ENCODE assay signal across 12 cellular contexts in the genomic region with DNA sequence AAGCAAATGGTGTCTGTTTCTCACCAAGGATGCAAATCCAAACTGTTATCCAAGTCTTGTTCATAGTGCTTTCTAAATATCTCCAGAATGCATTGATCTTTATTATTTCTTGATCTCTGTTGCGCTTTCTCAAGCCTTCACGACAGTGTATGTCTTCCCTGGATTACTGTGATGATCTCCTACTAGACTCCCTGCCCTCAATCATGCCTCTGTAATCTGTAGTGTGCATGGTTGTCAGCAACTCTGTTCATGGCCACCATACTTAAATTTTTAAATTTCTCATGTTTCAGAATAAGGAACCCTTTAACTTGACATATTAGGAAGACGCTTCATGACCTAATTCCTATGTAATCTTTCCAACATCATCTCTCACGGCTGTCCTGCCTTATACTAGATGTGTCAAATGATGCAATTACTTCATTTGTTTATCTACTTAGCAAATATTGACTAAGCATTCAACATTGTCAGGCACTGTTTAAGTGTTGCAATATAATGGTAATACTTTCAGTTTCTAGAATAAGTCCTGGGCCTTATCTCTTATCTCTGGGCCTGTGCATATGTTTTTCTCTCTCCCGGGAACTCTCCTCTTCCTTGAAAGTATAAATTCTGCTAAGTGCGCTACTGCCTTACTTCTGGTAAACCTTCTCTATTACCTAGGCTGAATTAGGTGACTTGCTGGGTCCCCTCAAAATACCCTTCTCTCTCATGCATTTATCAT. TPM values are rescaled to one million over a fixed set of nuclear protein-coding genes. Genes with fewer than 3 reads are reported as not detected.
DNase-seq lines count a peak whose midpoint lies in the region; ATAC-seq and TF ChIP-seq lines count a peak whose summit lies in the region.
"Had no signal": no experiment of that assay in that cellular context is flagged by ENCODE, and none has a peak within 500 bp of the region (broad histone marks: within the 10 kb centered on the region; RNA-seq: fewer than 3 reads in every experiment).

No MANE protein-coding gene starts in this region.

- no peak for TF ChIP-seq POLR2A in spleen (IDR thresholded peaks at IDR 0.05)

- H3K9me3 Mint-ChIP-seq in stimulated activated effector memory CD8-positive, alpha-beta T cell treated with anti-CD3 and anti-CD28 coated beads, Interleukin-12 subunit alpha, Interleukin-12 subunit beta, amount 100 ng/mL, for 72 hours, result peaks cover 2% of the 10 kb centered on the region
- peaks cover 6% of the 10 kb centered on the region for H3K9me3 Mint-ChIP-seq in activated CD8-positive, alpha-beta memory T cell treated with anti-CD3 and anti-CD28 coated beads, Interleukin-2, amount 10 ng/mL, durations not matched to agents 7 days and 5 days (ENCODE audit: low read depth)
- H3K9me3 Mint-ChIP-seq: activated naive CD4-positive, alpha-beta T cell treated with anti-CD3 and anti-CD28 coated beads, Interleukin-2, amount 50 U/mL, for 24 hours had no signal

- H4K20me1 ChIP-seq in PC-3 (ENCODE audit: low read length), result no peaks in the 10 kb centered on the region

- no peaks in the 10 kb centered on the region for H3K27me3 Mint-ChIP-seq in activated CD8-positive, alpha-beta memory T cell treated with anti-CD3 and anti-CD28 coated beads, Interleukin-2, amount 10 ng/mL, durations not matched to agents 7 days and 5 days
- H3K27me3 Mint-ChIP-seq: activated naive CD4-positive, alpha-beta T cell treated with anti-CD3 and anti-CD28 coated beads, Interleukin-2, amount 50 U/mL, for 24 hours had no signal

- H3K4me1 ChIP-seq in PC-3 (ENCODE audit: insufficient read depth, low read length) (peaks cover 5% of the 10 kb centered on the region; the same call in 1 of the 2 replicates), spleen (no peaks in the 10 kb centered on the region)

- H3K27ac Mint-ChIP-seq in stimulated activated effector memory CD8-positive, alpha-beta T cell treated with anti-CD3 and anti-CD28 coated beads, Interleukin-12 subunit alpha, Interleukin-12 subunit beta, amount 100 ng/mL, for 72 hours, result no peak overlapping the region
- H3K27ac Mint-ChIP-seq in activated CD8-positive, alpha-beta memory T cell treated with anti-CD3 and anti-CD28 coated beads, Interleukin-2, amount 10 ng/mL, durations not matched to agents 7 days and 5 days, result no peak overlapping the region
- H3K27ac Mint-ChIP-seq: activated naive CD4-positive, alpha-beta T cell treated with anti-CD3 and anti-CD28 coated beads, Interleukin-2, amount 50 U/mL, for 24 hours had no signal

- no peaks in the 10 kb centered on the region for H3F3A ChIP-seq in PC-3 (ENCODE audit: low read length, unreplicated experiment)

- no peak for ATAC-seq in PC-3
- peak; percentile 24 for ATAC-seq in stimulated activated effector memory CD8-positive, alpha-beta T cell treated with anti-CD3 and anti-CD28 coated beads, Interleukin-12 subunit alpha, Interleukin-12 subunit beta, amount 100 ng/mL, for 72 hours
- ATAC-seq in activated CD8-positive, alpha-beta memory T cell treated with anti-CD3 and anti-CD28 coated beads, Interleukin-2, amount 10 ng/mL, durations not matched to agents 7 days and 5 days, result no peak
- ATAC-seq in GM21737 (IDR thresholded peaks at IDR 0.05; ENCODE audit: unreplicated experiment), result no peak

- H3K27ac ChIP-seq in PC-3 (ENCODE audit: low read length), result no peak overlapping the region
- H3K27ac ChIP-seq in spleen, result no peak overlapping the region

- 74 to 89% (median 84%) methylated on average over 6 of the region's 6 CpGs for WGBS in spleen, 5 donors

- H3K9me2 ChIP-seq in PC-3 (replicated peaks; ENCODE audit: low read length), result no peaks in the 10 kb centered on the region

- H3K36me3 Mint-ChIP-seq in stimulated activated effector memory CD8-positive, alpha-beta T cell treated with anti-CD3 and anti-CD28 coated beads, Interleukin-12 subunit alpha, Interleukin-12 subunit beta, amount 100 ng/mL, for 72 hours, result no peaks in the 10 kb centered on the region
- peaks cover 12% of the 10 kb centered on the region for H3K36me3 Mint-ChIP-seq in activated CD8-positive, alpha-beta memory T cell treated with anti-CD3 and anti-CD28 coated beads, Interleukin-2, amount 10 ng/mL, durations not matched to agents 7 days and 5 days
- H3K36me3 Mint-ChIP-seq: activated naive CD4-positive, alpha-beta T cell treated with anti-CD3 and anti-CD28 coated beads, Interleukin-2, amount 50 U/mL, for 24 hours had no signal

- TF ChIP-seq CTCF in PC-3 (conservative IDR thresholded peaks at IDR 0.05; ENCODE audit: low read depth, low read length) (no peak), fibroblast of the aortic adventitia (IDR thresholded peaks at IDR 0.05; ENCODE audit: insufficient read depth, low read length) (no peak), spleen (IDR thresholded peaks at IDR 0.05 in 8 of 11, conservative IDR thresholded peaks at IDR 0.05 in 3 of 11) (no peak)

- no peak overlapping the region for H2AFZ ChIP-seq in PC-3 (ENCODE audit: low read length)

- no peaks in the 10 kb centered on the region for H3K79me2 ChIP-seq in PC-3 (ENCODE audit: low read length)

- BruUV-seq in PC-3 (replicated peaks; lab: Mats Ljungman, UMichigan), result no TSS peak

- H3K4me2 ChIP-seq in PC-3 (ENCODE audit: low read length), result no peak overlapping the region

- H3K9me3 ChIP-seq in PC-3 (ENCODE audit: low read length) (no peaks in the 10 kb centered on the region), spleen (no peaks in the 10 kb centered on the region)

- intact Hi-C loops in PC-3 (cut with micrococcal nuclease), result no loop called here
- intact Hi-C loops in spleen (cut with DNase I; ENCODE audit: low total_unique reads), result no loop called here

- H3K4me3 Mint-ChIP-seq in stimulated activated effector memory CD8-positive, alpha-beta T cell treated with anti-CD3 and anti-CD28 coated beads, Interleukin-12 subunit alpha, Interleukin-12 subunit beta, amount 100 ng/mL, for 72 hours, result no peak overlapping the region
- H3K4me3 Mint-ChIP-seq in activated CD8-positive, alpha-beta memory T cell treated with anti-CD3 and anti-CD28 coated beads, Interleukin-2, amount 10 ng/mL, durations not matched to agents 7 days and 5 days, result no peak overlapping the region
- H3K4me3 Mint-ChIP-seq: activated naive CD4-positive, alpha-beta T cell treated with anti-CD3 and anti-CD28 coated beads, Interleukin-2, amount 50 U/mL, for 24 hours had no signal

- DNase-seq in SIG-M5 treated with dmso at 0.1 percent for 504 hours (lab: John Stamatoyannopoulos, UW; ENCODE audit: unreplicated experiment), result peak; percentile 40
- DNase-seq in SIG-M5 (lab: John Stamatoyannopoulos, UW), result no peak
- peak; percentile 17 for DNase-seq in PC-3
- peak; percentile 60 for DNase-seq in fibroblast of the aortic adventitia (ENCODE audit: low read depth)
- no peak for DNase-seq in stimulated activated effector memory CD8-positive, alpha-beta T cell treated with anti-CD3 and anti-CD28 coated beads, Interleukin-12 subunit alpha, Interleukin-12 subunit beta, amount 100 ng/mL, for 72 hours (ENCODE audit: low spot score in 2 of 2)
- DNase-seq in spleen, result no peak
- no peak for DNase-seq in activated CD8-positive, alpha-beta memory T cell treated with anti-CD3 and anti-CD28 coated beads, Interleukin-2, amount 10 ng/mL, durations not matched to agents 7 days and 5 days
- DNase-seq: foreskin melanocyte, left cardiac atrium, SHP77 had no signal

- peaks cover 6% of the 10 kb centered on the region for H3K4me1 Mint-ChIP-seq in stimulated activated effector memory CD8-positive, alpha-beta T cell treated with anti-CD3 and anti-CD28 coated beads, Interleukin-12 subunit alpha, Interleukin-12 subunit beta, amount 100 ng/mL, for 72 hours
- H3K4me1 Mint-ChIP-seq in activated CD8-positive, alpha-beta memory T cell treated with anti-CD3 and anti-CD28 coated beads, Interleukin-2, amount 10 ng/mL, durations not matched to agents 7 days and 5 days, result peaks cover 19% of the 10 kb centered on the region
- H3K4me1 Mint-ChIP-seq: activated naive CD4-positive, alpha-beta T cell treated with anti-CD3 and anti-CD28 coated beads, Interleukin-2, amount 50 U/mL, for 24 hours had no signal

- H3K9ac ChIP-seq in PC-3 (ENCODE audit: low read length), result no peak overlapping the region

- H3K27me3 ChIP-seq in PC-3 (ENCODE audit: low read length), result no peaks in the 10 kb centered on the region
- H3K27me3 ChIP-seq in spleen (replicated peaks in 1 of 7), result no peaks in the 10 kb centered on the region

- H3K4me3 ChIP-seq in PC-3 (ENCODE audit: low read length) (no peak overlapping the region), fibroblast of the aortic adventitia (ENCODE audit: low read depth, low read length) (no peak overlapping the region), spleen (no peak overlapping the region)

- POLR2A ChIA-PET in PC-3 (lab: Charles Lee; ENCODE audit: unreplicated experiment), result no interaction called here

- CTCF ChIA-PET in PC-3 (lab: Charles Lee), result no interaction called here
- CTCF ChIA-PET in activated CD8-positive, alpha-beta memory T cell treated with anti-CD3 and anti-CD28 coated beads, Interleukin-2, amount 10 ng/mL, durations not matched to agents 7 days and 5 days (lab: Charles Lee), result no interaction called here

- H3K36me3 ChIP-seq in PC-3 (ENCODE audit: low read depth, low read length), result no peaks in the 10 kb centered on the region
- H3K36me3 ChIP-seq in spleen, result no peaks in the 10 kb centered on the region

RNA-seq across cellular contexts. Expression of a gene that starts 25.6 kb away (rescaled TPM):
- 5.8 and 8.9 TPM in 2 replicates for total RNA-seq in PC-3 (2014; rRNA removed)
- total RNA-seq in fibroblast of the aortic adventitia (ENCODE audit: low replicate concordance), result 11.4 and 33.4 TPM in 2 replicates
- 10 to 100 TPM; 11.0 to 21.8 (median 18.5) TPM for total RNA-seq in spleen
- 1 to 10 TPM; 3.6 to 9.5 (median 7.5) TPM for polyA plus RNA-seq in spleen
- total RNA-seq in activated CD8-positive, alpha-beta memory T cell treated with anti-CD3 and anti-CD28 coated beads, Interleukin-2, amount 10 ng/mL, durations not matched to agents 7 days and 5 days, result 10 to 100 TPM; 29.8 to 88.0 TPM

Comparison
In these comparisons a context has a peak if more than half of its experiments do, and no peak if none do; other contexts are left out.
1. DNase-seq: peak in SIG-M5 treated with dmso at 0.1 percent for 504 hours (single experiment), PC-3 (single experiment) and fibroblast of the aortic adventitia (single experiment); none in SIG-M5 (single experiment), stimulated activated effector memory CD8-positive, alpha-beta T cell treated with anti-CD3 and anti-CD28 coated beads, Interleukin-12 subunit alpha, Interleukin-12 subunit beta, amount 100 ng/mL, for 72 hours (0 of 2), spleen (single experiment) and activated CD8-positive, alpha-beta memory T cell treated with anti-CD3 and anti-CD28 coated beads, Interleukin-2, amount 10 ng/mL, durations not matched to agents 7 days and 5 days (single experiment).